Comparison of ENCODE assay signal across 2 cellular contexts in genomic region chr2:166139479-166139878, GRCh38. TPM values are rescaled to one million over a fixed set of nuclear protein-coding genes. Genes with fewer than 3 reads are reported as not detected.
"Had no signal": no experiment of that assay in that cellular context is flagged by ENCODE, and none has a peak within 500 bp of the region (broad histone marks: within the 10 kb centered on the region; RNA-seq: fewer than 3 reads in every experiment).

No MANE protein-coding gene starts in this region.

RNA-seq across cellular contexts. Expression of gene SCN1A, which starts 11.7 kb away (rescaled TPM):
- total RNA-seq: GM23248, HFFc6 had no signal
